ENCODE assay signal across 13 cellular contexts in genomic region chr22:27973851-27974250, GRCh38.
"Had no signal": no experiment of that assay in that cellular context is flagged by ENCODE, and none has a peak within 500 bp of the region (broad histone marks: within the 10 kb centered on the region; RNA-seq: fewer than 3 reads in every experiment).

No MANE protein-coding gene starts in this region.

- H3K27ac Mint-ChIP-seq: activated naive CD8-positive, alpha-beta T cell; activated T-helper 1 cell treated with anti-CD3 and anti-CD28 coated beads, Interleukin-12 subunit alpha, Interleukin-12 subunit beta, Interleukin-2, Interleukin-4 antibody, amounts not matched to agents 30 ng/mL and 10 ng/mL and 1 ng/mL, durations not matched to agents 14 hours and 24 hours and 36 hours; natural killer cell treated with Interleukin-12 subunit alpha and Interleukin-12 subunit beta and Interleukin-15 and Interleukin-18, amount 100 ng/mL, for 72 hours; stimulated activated naive CD8-positive, alpha-beta T cell treated with anti-CD3 and anti-CD28 coated beads, Interleukin-15, Interleukin-2, amounts not matched to agents 100 ng/mL and 50 ng/mL, for 24 hours had no signal

- DNase-seq: activated CD4-positive, alpha-beta T cell treated with anti-CD3 and anti-CD28 coated beads, Interleukin-2, amount 50 U/mL, for 4 hours; activated CD4-positive, CD25-positive, alpha-beta regulatory T cell treated with anti-CD3 and anti-CD28 coated beads, Interleukin-2, amount 50 U/mL, for 72 hours; activated T-cell treated with anti-CD3 and anti-CD28 coated beads for 4 hours; effector CD8-positive, alpha-beta T cell; stimulated activated CD4-positive, alpha-beta T cell treated with anti-CD3 and anti-CD28 coated beads, Interleukin-2, amount 100 ng/mL, for 24 hours; uterus had no signal

- ATAC-seq: natural killer cell treated with Interleukin-12 subunit alpha and Interleukin-12 subunit beta and Interleukin-15 and Interleukin-18, amount 100 ng/mL, for 72 hours had no signal

- H3K36me3 Mint-ChIP-seq: natural killer cell treated with Interleukin-12 subunit alpha and Interleukin-12 subunit beta and Interleukin-15 and Interleukin-18, amount 100 ng/mL, for 72 hours had no signal

- H3K36me3 ChIP-seq: right atrium auricular region, uterus had no signal

- H3K4me1 ChIP-seq: right atrium auricular region, uterus had no signal

- H3K4me3 ChIP-seq: esophagus muscularis mucosa, right atrium auricular region, tibial nerve, uterus had no signal

- H3K4me3 Mint-ChIP-seq: activated naive CD8-positive, alpha-beta T cell; activated T-helper 1 cell treated with anti-CD3 and anti-CD28 coated beads, Interleukin-12 subunit alpha, Interleukin-12 subunit beta, Interleukin-2, Interleukin-4 antibody, amounts not matched to agents 30 ng/mL and 10 ng/mL and 1 ng/mL, durations not matched to agents 14 hours and 24 hours and 36 hours; natural killer cell treated with Interleukin-12 subunit alpha and Interleukin-12 subunit beta and Interleukin-15 and Interleukin-18, amount 100 ng/mL, for 72 hours; stimulated activated naive CD8-positive, alpha-beta T cell treated with anti-CD3 and anti-CD28 coated beads, Interleukin-15, Interleukin-2, amounts not matched to agents 100 ng/mL and 50 ng/mL, for 24 hours had no signal

- H3K27me3 ChIP-seq: esophagus muscularis mucosa, right atrium auricular region, tibial nerve, uterus had no signal

- H3K27me3 Mint-ChIP-seq: activated naive CD8-positive, alpha-beta T cell; natural killer cell treated with Interleukin-12 subunit alpha and Interleukin-12 subunit beta and Interleukin-15 and Interleukin-18, amount 100 ng/mL, for 72 hours; stimulated activated naive CD8-positive, alpha-beta T cell treated with anti-CD3 and anti-CD28 coated beads, Interleukin-15, Interleukin-2, amounts not matched to agents 100 ng/mL and 50 ng/mL, for 24 hours had no signal

- H3K9me3 Mint-ChIP-seq: natural killer cell treated with Interleukin-12 subunit alpha and Interleukin-12 subunit beta and Interleukin-15 and Interleukin-18, amount 100 ng/mL, for 72 hours; stimulated activated naive CD8-positive, alpha-beta T cell treated with anti-CD3 and anti-CD28 coated beads, Interleukin-15, Interleukin-2, amounts not matched to agents 100 ng/mL and 50 ng/mL, for 24 hours had no signal

- H3K27ac ChIP-seq: esophagus muscularis mucosa, right atrium auricular region, tibial nerve, uterus had no signal
